In genomic region chr5:154215531-154215930, GRCh38 we compare ENCODE assay signal across 2 cellular contexts.
TF ChIP-seq lines count a peak whose summit lies in the region.

No MANE protein-coding gene starts in this region.

TF ChIP-seq in SK-N-SH, 30 proteins besides CTCF, POLR2A, EP300 and RAD21 (continued from another document):
- TF ChIP-seq PBX3 (IDR thresholded peaks at IDR 0.05) (no peak), FOSL2 (IDR thresholded peaks at IDR 0.05; ENCODE audit: borderline replicate concordance, low read depth) (no peak), RXRA (IDR thresholded peaks at IDR 0.05; ENCODE audit: borderline replicate concordance, low read depth) (no peak), FOXM1 (IDR thresholded peaks at IDR 0.05; ENCODE audit: low read depth) (no peak), EZH2phosphoT487 (IDR thresholded peaks at IDR 0.05; ENCODE audit: borderline replicate concordance, low read depth) (no peak), GATA2 (CRISPR knock-in tag; IDR thresholded peaks at IDR 0.05) (no peak), YY1 (IDR thresholded peaks at IDR 0.05; ENCODE audit: low read depth) (no peak), CHD2 (IDR thresholded peaks at IDR 0.05; ENCODE audit: low read length, partially characterized antibody) (no peak), USF1 (IDR thresholded peaks at IDR 0.05; ENCODE audit: borderline replicate concordance, low read depth) (no peak)
- TF ChIP-seq, protein P1, sequence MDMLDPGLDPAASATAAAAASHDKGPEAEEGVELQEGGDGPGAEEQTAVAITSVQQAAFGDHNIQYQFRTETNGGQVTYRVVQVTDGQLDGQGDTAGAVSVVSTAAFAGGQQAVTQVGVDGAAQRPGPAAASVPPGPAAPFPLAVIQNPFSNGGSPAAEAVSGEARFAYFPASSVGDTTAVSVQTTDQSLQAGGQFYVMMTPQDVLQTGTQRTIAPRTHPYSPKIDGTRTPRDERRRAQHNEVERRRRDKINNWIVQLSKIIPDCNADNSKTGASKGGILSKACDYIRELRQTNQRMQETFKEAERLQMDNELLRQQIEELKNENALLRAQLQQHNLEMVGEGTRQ (IDR thresholded peaks at IDR 0.05; ENCODE audit: borderline replicate concordance, low read depth, low read length), result no peak

TF ChIP-seq in SK-N-SH treated with all-trans-retinoic acid at 6 μM for 48 hours, 23 proteins besides CTCF, POLR2A, EP300 and RAD21 (continued from another document):
- TF ChIP-seq TSHZ2 (CRISPR knock-in tag; IDR thresholded peaks at IDR 0.05) (no peak), CSDC2 (CRISPR knock-in tag; IDR thresholded peaks at IDR 0.05) (no peak), TCF4 (CRISPR knock-in tag; IDR thresholded peaks at IDR 0.05; ENCODE audit: borderline replicate concordance) (no peak), POU6F1 (CRISPR knock-in tag; IDR thresholded peaks at IDR 0.05; ENCODE audit: borderline replicate concordance, low read depth) (no peak), SNAI2 (CRISPR knock-in tag; IDR thresholded peaks at IDR 0.05) (no peak)
